ENCODE assay signal across 19 cellular contexts in the genomic region with DNA sequence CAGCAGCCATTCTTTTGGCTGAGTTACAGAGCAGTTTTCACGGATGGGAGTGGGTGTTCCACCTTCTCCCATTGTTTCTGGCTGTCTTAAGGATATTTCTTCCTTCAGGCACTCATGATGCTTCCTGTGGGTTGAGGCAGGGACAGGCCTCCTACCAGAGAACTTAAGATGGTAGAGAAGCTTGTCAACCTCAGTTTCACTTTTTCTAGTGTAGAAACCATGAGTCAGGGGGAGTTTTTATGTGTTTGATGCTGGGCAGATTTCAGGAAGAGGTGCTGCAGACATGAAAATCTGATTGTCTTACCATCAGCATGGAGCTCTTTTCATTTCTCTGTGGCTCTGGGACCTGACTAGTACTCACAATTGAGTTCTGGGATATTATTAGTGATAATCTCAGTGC. TPM values are rescaled to one million over a fixed set of nuclear protein-coding genes. Genes with fewer than 3 reads are reported as not detected.
A peak's percentile ranks its signal among the peaks of the same experiment; 100 is the strongest.
DNase-seq lines count a peak whose midpoint lies in the region; ATAC-seq, FAIRE-seq and TF ChIP-seq lines count a peak whose summit lies in the region.
"Had no signal": no experiment of that assay in that cellular context is flagged by ENCODE, and none has a peak within 500 bp of the region (broad histone marks: within the 10 kb centered on the region; RNA-seq: fewer than 3 reads in every experiment).

No MANE protein-coding gene starts in this region.

- peaks cover 4% of the 10 kb centered on the region for H3K9me3 Mint-ChIP-seq in astrocyte (ENCODE audit: unreplicated experiment)
- no peaks in the 10 kb centered on the region; a peak in 1 of 5 replicates for H3K9me3 Mint-ChIP-seq in H9
- H3K9me3 Mint-ChIP-seq: GM23338 had no signal

- H3K27ac ChIP-seq in astrocyte (ENCODE audit: low read depth, low read length) (no peak overlapping the region), H9 (ENCODE audit: insufficient read length, low read depth, low read length) (no peak overlapping the region)
- H3K27ac ChIP-seq: BLaER1 treated with 17β-estradiol and CSF1 and Interleukin-3, amounts not matched to agents 10 nM and 100 nM; HL-60 had no signal

- H2BK15ac ChIP-seq in H9 (ENCODE audit: low read depth, low read length) = no peak overlapping the region

- H3K23ac ChIP-seq in H9 (ENCODE audit: insufficient read length, low read depth, low read length) = no peak overlapping the region

- H3K4me2 ChIP-seq in astrocyte (ENCODE audit: low read length) (no peak overlapping the region), H9 (ENCODE audit: insufficient read depth, insufficient read length, low read length) (no peak overlapping the region)
- H3K4me2 ChIP-seq: BLaER1 treated with 17β-estradiol and CSF1 and Interleukin-3, amounts not matched to agents 10 nM and 100 nM; GM23338 had no signal

- H3K36me3 Mint-ChIP-seq in astrocyte (ENCODE audit: low read depth, unreplicated experiment) (no peaks in the 10 kb centered on the region), H9 (ENCODE audit: insufficient read depth in 1 of 3, low read depth in 3 of 3) (no peaks in the 10 kb centered on the region; a peak in 1 of 7 replicates)
- H3K36me3 Mint-ChIP-seq: CD8-positive, alpha-beta T cell had no signal

- no peak overlapping the region for H4K8ac ChIP-seq in H9 (replicated peaks; ENCODE audit: insufficient read length, low read depth, low read length)

- H2BK120ac ChIP-seq in H9 (ENCODE audit: low read depth, low read length, poor library complexity, severe bottlenecking) = no peak overlapping the region

- no peak overlapping the region for H3K4me3 ChIP-seq in astrocyte (ENCODE audit: insufficient read depth, low read depth, low read length)
- H3K4me3 ChIP-seq: BLaER1 treated with 17β-estradiol and CSF1 and Interleukin-3, amounts not matched to agents 10 nM and 100 nM; GM23338 had no signal

- no peaks in the 10 kb centered on the region for H3K4me1 Mint-ChIP-seq in astrocyte (ENCODE audit: low read depth, unreplicated experiment)
- no peaks in the 10 kb centered on the region for H3K4me1 Mint-ChIP-seq in H9
- H3K4me1 Mint-ChIP-seq: GM23338 had no signal

- no peaks in the 10 kb centered on the region for H3K4me1 ChIP-seq in astrocyte (ENCODE audit: insufficient read depth, low read length)
- no peaks in the 10 kb centered on the region for H3K4me1 ChIP-seq in H9 (ENCODE audit: insufficient read depth, low read length)
- H3K4me1 ChIP-seq: BLaER1 treated with 17β-estradiol and CSF1 and Interleukin-3, amounts not matched to agents 10 nM and 100 nM had no signal

- no peaks in the 10 kb centered on the region for H3K36me3 ChIP-seq in astrocyte (ENCODE audit: insufficient read depth, low read length)
- H3K36me3 ChIP-seq: BLaER1 treated with 17β-estradiol and CSF1 and Interleukin-3, amounts not matched to agents 10 nM and 100 nM had no signal

- H3K4me3 Mint-ChIP-seq in astrocyte (ENCODE audit: unreplicated experiment) = no peak overlapping the region
- no peak overlapping the region for H3K4me3 Mint-ChIP-seq in H9
- H3K4me3 Mint-ChIP-seq: CD8-positive, alpha-beta T cell; GM23338 had no signal

- H3K79me2 ChIP-seq in astrocyte (ENCODE audit: insufficient read depth, low read length) (no peaks in the 10 kb centered on the region), H9 (ENCODE audit: insufficient read depth, low read length) (no peaks in the 10 kb centered on the region)

- H3K27me3 Mint-ChIP-seq in astrocyte (ENCODE audit: low read depth, unreplicated experiment) (no peaks in the 10 kb centered on the region), H9 (ENCODE audit: low read depth) (no peaks in the 10 kb centered on the region)

- H3K9ac ChIP-seq in astrocyte (ENCODE audit: low read length) (no peak overlapping the region), H9 (ENCODE audit: extremely low read depth, insufficient read length, low read length) (no peak overlapping the region)
- H3K9ac ChIP-seq: BLaER1 treated with 17β-estradiol and CSF1 and Interleukin-3, amounts not matched to agents 10 nM and 100 nM had no signal

- H3T11ph ChIP-seq in H9 (ENCODE audit: low read length) = no peak overlapping the region

- H3K4ac ChIP-seq in H9 (ENCODE audit: low read depth, low read length) = no peak overlapping the region

- H4K5ac ChIP-seq in H9 (ENCODE audit: insufficient read length, low read depth, low read length) = no peak overlapping the region

- no peaks in the 10 kb centered on the region for H3K23me2 ChIP-seq in H9 (ENCODE audit: insufficient read length, low read depth, low read length, poor library complexity, severe bottlenecking)

- no peak overlapping the region for H3K27ac Mint-ChIP-seq in astrocyte (ENCODE audit: unreplicated experiment)
- H3K27ac Mint-ChIP-seq in H9 = no peak overlapping the region
- H3K27ac Mint-ChIP-seq: CD8-positive, alpha-beta T cell; GM23338 had no signal

- no peak overlapping the region for H2AK5ac ChIP-seq in H9 (ENCODE audit: insufficient read length, low read length)

- H4K20me1 ChIP-seq in astrocyte (ENCODE audit: insufficient read depth, low read length) (no peaks in the 10 kb centered on the region), H9 (ENCODE audit: control insufficient read depth, insufficient read depth, insufficient read length) (no peaks in the 10 kb centered on the region)
- H4K20me1 ChIP-seq: BLaER1 treated with 17β-estradiol and CSF1 and Interleukin-3, amounts not matched to agents 10 nM and 100 nM had no signal

- H2BK20ac ChIP-seq in H9 (ENCODE audit: low read depth, low read length, poor library complexity, severe bottlenecking) = no peak overlapping the region

- H3K18ac ChIP-seq in H9 (ENCODE audit: insufficient read length, low read depth, low read length) = no peak overlapping the region

- no peak overlapping the region for H4K91ac ChIP-seq in H9 (ENCODE audit: insufficient read length, low read depth, low read length)

- H3K56ac ChIP-seq in H9 (ENCODE audit: insufficient read length, low read depth, low read length) = no peak overlapping the region

- ATAC-seq in GM18868 (IDR thresholded peaks at IDR 0.05; ENCODE audit: unreplicated experiment) = peak; percentile 72
- ATAC-seq in GM21423 (IDR thresholded peaks at IDR 0.05; ENCODE audit: unreplicated experiment) = peak; percentile 65
- ATAC-seq in HG03432 (IDR thresholded peaks at IDR 0.05; ENCODE audit: unreplicated experiment) = peak; percentile 70
- ATAC-seq: CD8-positive, alpha-beta T cell; GM23338 had no signal

- WGBS in H9 (ENCODE audit: extremely low coverage, insufficient read length, low lambda C conversion rate) = no CpG with 5 or more reads among the region's 1 CpG

- no peak overlapping the region for H3K14ac ChIP-seq in H9 (ENCODE audit: insufficient read depth, low read length)

- FAIRE-seq in astrocyte (lab: Jason Lieb, UNC) = peak; percentile 5
- FAIRE-seq: GM12891, GM18507 had no signal

- H2AFZ ChIP-seq in astrocyte (ENCODE audit: low read depth, low read length) (no peak overlapping the region), H9 (ENCODE audit: low read length) (no peak overlapping the region)
- H2AFZ ChIP-seq: GM23338 had no signal

- H2BK12ac ChIP-seq in H9 (ENCODE audit: insufficient read length, low read depth, low read length) = no peak overlapping the region

- TF ChIP-seq CTCF in astrocyte (IDR thresholded peaks at IDR 0.05; ENCODE audit: insufficient read depth, low read depth, low read length) (no peak), H9 (conservative IDR thresholded peaks at IDR 0.05) (no peak)

- no peak for DNase-seq in astrocyte (ENCODE audit: low read depth)
- no peak for DNase-seq in H9
- no peak for DNase-seq in mucosa of gallbladder (ENCODE audit: low spot score)
- no peak for DNase-seq in superior temporal gyrus (ENCODE audit: extremely low spot score)
- DNase-seq: Calu3; CD8-positive, alpha-beta T cell; GF-D8; NCI-H1417 treated with DMSO at 0.1 percent for 48 hours; NCI-H187 treated with DMSO at 0.1 percent for 48 hours; NCI-H2227 treated with DMSO at 0.1 percent for 48 hours; NCI-H524 had no signal

- H3K9me3 ChIP-seq in astrocyte (ENCODE audit: insufficient read depth, low read depth, low read length) (no peaks in the 10 kb centered on the region), H9 (ENCODE audit: control insufficient read depth, low read depth, low read length) (no peaks in the 10 kb centered on the region)

- no peaks in the 10 kb centered on the region for H3K79me1 ChIP-seq in H9 (ENCODE audit: insufficient read depth, low read depth, low read length, poor library complexity, severe bottlenecking)

- H3K27me3 ChIP-seq in astrocyte (ENCODE audit: insufficient read depth, low read length) (no peaks in the 10 kb centered on the region), H9 (ENCODE audit: insufficient read depth, low read length) (no peaks in the 10 kb centered on the region)
- H3K27me3 ChIP-seq: BLaER1 treated with 17β-estradiol and CSF1 and Interleukin-3, amounts not matched to agents 10 nM and 100 nM had no signal

- H2BK5ac ChIP-seq in H9 (ENCODE audit: insufficient read length, low read length) = no peak overlapping the region

RNA-seq across cellular contexts. Expression of gene VEPH1, which starts 48.7 kb away (rescaled TPM):
- total RNA-seq in astrocyte = 9.3 and 9.4 TPM in 2 replicates
- 7.7 and 7.9 TPM in 2 replicates for total RNA-seq in H9 (2021)
- total RNA-seq in mucosa of gallbladder = 3.1 TPM
- total RNA-seq: CD8-positive, alpha-beta T cell had no signal
